Comparison of ENCODE assay signal across 13 cellular contexts in the genomic region with DNA sequence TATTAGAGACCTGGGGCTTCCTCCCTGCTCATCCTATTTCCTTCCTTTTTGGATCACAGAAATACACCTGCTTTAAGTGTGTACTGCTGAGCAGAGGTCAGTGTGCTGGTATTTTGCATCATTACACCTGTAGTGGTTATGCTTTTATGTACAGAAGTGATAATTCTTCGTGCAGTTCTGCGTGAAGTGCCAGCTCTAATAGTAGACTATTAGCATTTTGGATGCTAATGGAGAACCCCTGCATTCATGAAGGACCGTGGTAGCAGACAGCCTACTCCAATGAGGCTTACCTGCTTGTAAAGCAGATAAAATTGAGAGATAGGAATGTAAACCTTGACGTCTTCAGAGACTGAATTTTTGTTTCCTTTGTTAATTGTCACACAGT.
A peak's percentile ranks its signal among the peaks of the same experiment; 100 is the strongest.
DNase-seq lines count a peak whose midpoint lies in the region; ATAC-seq and TF ChIP-seq lines count a peak whose summit lies in the region.
"Had no signal": no experiment of that assay in that cellular context is flagged by ENCODE, and none has a peak within 500 bp of the region (broad histone marks: within the 10 kb centered on the region; RNA-seq: fewer than 3 reads in every experiment).

No MANE protein-coding gene starts in this region.

- H3K36me3 ChIP-seq in stomach, result no peaks in the 10 kb centered on the region

- peaks cover 62% of the 10 kb centered on the region for H3K4me1 Mint-ChIP-seq in chondrocyte (ENCODE audit: low read depth)
- H3K4me1 Mint-ChIP-seq: activated naive CD4-positive, alpha-beta T cell treated with anti-CD3 and anti-CD28 coated beads, Interleukin-2, amount 50 U/mL, for 24 hours had no signal

- ATAC-seq in GM19324 (IDR thresholded peaks at IDR 0.05; ENCODE audit: low FRiP score, unreplicated experiment), result peak; percentile 8
- ATAC-seq in HG03095 (IDR thresholded peaks at IDR 0.05; ENCODE audit: unreplicated experiment), result peak; percentile 6
- no peak for ATAC-seq in left cardiac atrium

- DNase-seq in chondrocyte (ENCODE audit: low spot score), result no peak
- DNase-seq in stomach, result no peak
- DNase-seq in left cardiac atrium, result no peak
- DNase-seq in HPDE6-E6E7 (ENCODE audit: extremely low spot score), result no peak
- DNase-seq in NCI-H2196 treated with DMSO at 0.1 percent for 48 hours (lab: John Stamatoyannopoulos, UW; ENCODE audit: unreplicated experiment), result no peak
- DNase-seq: activated CD4-positive, alpha-beta memory T cell treated with anti-CD3 and anti-CD28 coated beads for 36 hours; effector CD8-positive, alpha-beta T cell; Kasumi-1; NCI-H510A; small intestine had no signal

- H3K27ac ChIP-seq in stomach, result peak overlapping the region; percentile 43 to 80 (median 61)

- H3K27me3 Mint-ChIP-seq in chondrocyte (ENCODE audit: low read depth), result no peaks in the 10 kb centered on the region
- H3K27me3 Mint-ChIP-seq: activated CD4-positive, alpha-beta memory T cell treated with anti-CD3 and anti-CD28 coated beads for 36 hours; activated naive CD4-positive, alpha-beta T cell treated with anti-CD3 and anti-CD28 coated beads, Interleukin-2, amount 50 U/mL, for 24 hours had no signal

- H3K4me3 Mint-ChIP-seq in chondrocyte (ENCODE audit: unreplicated experiment), result no peak overlapping the region
- H3K4me3 Mint-ChIP-seq: activated CD4-positive, alpha-beta memory T cell treated with anti-CD3 and anti-CD28 coated beads for 36 hours; activated naive CD4-positive, alpha-beta T cell treated with anti-CD3 and anti-CD28 coated beads, Interleukin-2, amount 50 U/mL, for 24 hours had no signal

- no peaks in the 10 kb centered on the region for H3K9me3 Mint-ChIP-seq in chondrocyte (ENCODE audit: low read depth)
- H3K9me3 Mint-ChIP-seq: activated CD4-positive, alpha-beta memory T cell treated with anti-CD3 and anti-CD28 coated beads for 36 hours; activated naive CD4-positive, alpha-beta T cell treated with anti-CD3 and anti-CD28 coated beads, Interleukin-2, amount 50 U/mL, for 24 hours had no signal

- H3K27me3 ChIP-seq in stomach, result no peaks in the 10 kb centered on the region

- H3K36me3 Mint-ChIP-seq in chondrocyte (ENCODE audit: low read depth), result no peaks in the 10 kb centered on the region
- H3K36me3 Mint-ChIP-seq: activated CD4-positive, alpha-beta memory T cell treated with anti-CD3 and anti-CD28 coated beads for 36 hours; activated naive CD4-positive, alpha-beta T cell treated with anti-CD3 and anti-CD28 coated beads, Interleukin-2, amount 50 U/mL, for 24 hours had no signal

- H3K9me3 ChIP-seq in stomach, result no peaks in the 10 kb centered on the region

- H3K4me3 ChIP-seq in stomach, result peak overlapping the region; percentile 12 to 38 (median 26)

- intact Hi-C loops in stomach (cut with DNase I; ENCODE audit: low total_unique reads), result no loop called here
- intact Hi-C loops in left cardiac atrium (cut with DNase I), result no loop called here

- TF ChIP-seq POLR2A in stomach (IDR thresholded peaks at IDR 0.05), result no peak

- no peak for TF ChIP-seq EP300 in stomach (IDR thresholded peaks at IDR 0.05)

- TF ChIP-seq CTCF in chondrocyte (IDR thresholded peaks at IDR 0.05), result no peak
- TF ChIP-seq CTCF in stomach (IDR thresholded peaks at IDR 0.05), result no peak

- H3K4me1 ChIP-seq in stomach, result peaks cover 23 to 68% (median 40%) of the 10 kb centered on the region in 4 donors

- peak overlapping the region; percentile 42 for H3K27ac Mint-ChIP-seq in chondrocyte (ENCODE audit: unreplicated experiment)
- H3K27ac Mint-ChIP-seq: activated CD4-positive, alpha-beta memory T cell treated with anti-CD3 and anti-CD28 coated beads for 36 hours; activated naive CD4-positive, alpha-beta T cell treated with anti-CD3 and anti-CD28 coated beads, Interleukin-2, amount 50 U/mL, for 24 hours had no signal

- WGBS in stomach, 5 donors, result 30 to 47% (median 31%) methylated on average over 4 of the region's 4 CpGs

Comparison
In these comparisons a context has a peak if more than half of its experiments do, and no peak if none do; other contexts are left out.
1. ATAC-seq: peak in GM19324 (single experiment) and HG03095 (single experiment); none in left cardiac atrium (0 of 2).